ENCODE assay signal across 21 cellular contexts in genomic region chr15:40558952-40559742, GRCh38. TPM values are rescaled to one million over a fixed set of nuclear protein-coding genes. Genes with fewer than 3 reads are reported as not detected.
A peak's percentile ranks its signal among the peaks of the same experiment; 100 is the strongest.
DNase-seq lines count a peak whose midpoint lies in the region; ATAC-seq lines count a peak whose summit lies in the region.
"Had no signal": no experiment of that assay in that cellular context is flagged by ENCODE, and none has a peak within 500 bp of the region (broad histone marks: within the 10 kb centered on the region; RNA-seq: fewer than 3 reads in every experiment).

No MANE protein-coding gene starts in this region.

- no peaks in the 10 kb centered on the region for H3K27me3 Mint-ChIP-seq in activated naive CD8-positive, alpha-beta T cell treated with anti-CD3 and anti-CD28 coated beads for 36 hours
- H3K27me3 Mint-ChIP-seq in naive thymus-derived CD8-positive, alpha-beta T cell = no peaks in the 10 kb centered on the region

- WGBS in trophoblast cell (ENCODE audit: extremely low coverage, insufficient coverage, insufficient read length) = no CpG with 5 or more reads among the region's 6 CpGs

- H3K4me3 ChIP-seq in trophoblast cell (ENCODE audit: low read depth, low read length) = no peak overlapping the region
- H3K4me3 ChIP-seq: lung, sigmoid colon had no signal

- POLR2A ChIA-PET in naive thymus-derived CD8-positive, alpha-beta T cell (lab: Charles Lee) = interaction anchor here (0.7 kb wide), 2 partner anchors 10 to 47 kb away, joined by 3 read pairs; partner anchors contain the start of gene RPUSD2

- H2BK12ac ChIP-seq in trophoblast cell (ENCODE audit: low read length) = no peak overlapping the region

- H3K4me1 Mint-ChIP-seq in activated naive CD8-positive, alpha-beta T cell treated with anti-CD3 and anti-CD28 coated beads for 36 hours = peaks cover 41% of the 10 kb centered on the region
- H3K4me1 Mint-ChIP-seq in naive thymus-derived CD8-positive, alpha-beta T cell = peaks cover 8 to 87% (median 46%) of the 10 kb centered on the region in 4 donors

- no peaks in the 10 kb centered on the region for H3K79me1 ChIP-seq in trophoblast cell (ENCODE audit: low read length)

- H3K4ac ChIP-seq in trophoblast cell (ENCODE audit: low read depth, low read length) = no peak overlapping the region

- H3K9ac ChIP-seq in trophoblast cell (ENCODE audit: low read length) = no peak overlapping the region
- H3K9ac ChIP-seq: KMS-11, parathyroid adenoma had no signal

- no peak overlapping the region for H3K27ac ChIP-seq in trophoblast cell (ENCODE audit: low read depth, low read length)
- H3K27ac ChIP-seq: KMS-11, parathyroid adenoma, sigmoid colon had no signal

- H2BK5ac ChIP-seq in trophoblast cell (ENCODE audit: low read depth, low read length, poor library complexity) = no peak overlapping the region

- H3K23ac ChIP-seq in trophoblast cell (ENCODE audit: low read length) = no peak overlapping the region

- H3K18ac ChIP-seq in trophoblast cell (ENCODE audit: low read length) = no peak overlapping the region

- no peak overlapping the region for H2AFZ ChIP-seq in trophoblast cell (ENCODE audit: insufficient read depth, low read length, poor library complexity)
- H2AFZ ChIP-seq: parathyroid adenoma had no signal

- H3K9me3 ChIP-seq in trophoblast cell (ENCODE audit: insufficient read depth, low read depth, low read length) = no peaks in the 10 kb centered on the region
- H3K9me3 ChIP-seq: sigmoid colon had no signal

- no peak overlapping the region for H4K12ac ChIP-seq in trophoblast cell (ENCODE audit: low read depth, low read length)

- ATAC-seq in GM18502 (IDR thresholded peaks at IDR 0.05; ENCODE audit: poor library complexity, unreplicated experiment) = peak; percentile 13
- ATAC-seq in naive thymus-derived CD8-positive, alpha-beta T cell = no peak
- ATAC-seq: activated CD4-positive, CD25-positive, alpha-beta regulatory T cell treated with anti-CD3 and anti-CD28 coated beads, Interleukin-2, amount 50 U/mL, for 24 hours had no signal

- no peak overlapping the region for H2BK120ac ChIP-seq in trophoblast cell (ENCODE audit: insufficient read depth, low read length, poor library complexity)

- peaks cover 2 to 11% of the 10 kb centered on the region in 2 experiments for H3K36me3 ChIP-seq in trophoblast cell (ENCODE audit: control insufficient read depth in 1 of 2, insufficient read depth in 2 of 2, low read length in 2 of 2)

- no peak overlapping the region for H2AK5ac ChIP-seq in trophoblast cell (ENCODE audit: low read length)

- no peaks in the 10 kb centered on the region for H3K27me3 ChIP-seq in trophoblast cell (ENCODE audit: insufficient read depth, low read length)
- H3K27me3 ChIP-seq: sigmoid colon had no signal

- peaks cover 0 to 2% of the 10 kb centered on the region in 2 experiments for H3K4me1 ChIP-seq in trophoblast cell (ENCODE audit: control insufficient read depth in 1 of 2, insufficient read depth in 2 of 2, low read length in 2 of 2)
- H3K4me1 ChIP-seq: parathyroid adenoma had no signal

- no peaks in the 10 kb centered on the region for H3K79me2 ChIP-seq in trophoblast cell (ENCODE audit: control insufficient read depth, insufficient read depth, low read length, poor library complexity)
- H3K79me2 ChIP-seq: parathyroid adenoma had no signal

- no peak overlapping the region for H3K4me3 Mint-ChIP-seq in activated naive CD8-positive, alpha-beta T cell treated with anti-CD3 and anti-CD28 coated beads for 36 hours
- peak overlapping the region in 1 of 10 donors; percentile 50 for H3K4me3 Mint-ChIP-seq in naive thymus-derived CD8-positive, alpha-beta T cell
- H3K4me3 Mint-ChIP-seq: T-helper 1 cell treated with Interleukin-12 subunit alpha and Interleukin-12 subunit beta and Interleukin-4 antibody, amounts not matched to agents 30 μg/mL and 1 μg/mL, for 36 hours had no signal

- H3K4me2 ChIP-seq in trophoblast cell (ENCODE audit: low read length) = no peak overlapping the region
- H3K4me2 ChIP-seq: KMS-11 had no signal

- no peak overlapping the region for H4K8ac ChIP-seq in trophoblast cell (ENCODE audit: low read depth, low read length)

- peaks cover 13% of the 10 kb centered on the region for H3K36me3 Mint-ChIP-seq in activated naive CD8-positive, alpha-beta T cell treated with anti-CD3 and anti-CD28 coated beads for 36 hours
- peaks cover 0 to 53% (median 14%) of the 10 kb centered on the region in 3 donors for H3K36me3 Mint-ChIP-seq in naive thymus-derived CD8-positive, alpha-beta T cell

- H4K91ac ChIP-seq in trophoblast cell (ENCODE audit: low read depth, low read length) = no peak overlapping the region

- peak in 74 of 76 experiments; percentile 16 to 97 (median 72) for DNase-seq in HUDEP-2 (lab: John Stamatoyannopoulos, UW; ENCODE audit: unreplicated experiment in 76 of 76)
- DNase-seq in activated naive CD8-positive, alpha-beta T cell treated with anti-CD3 and anti-CD28 coated beads for 36 hours = no peak
- DNase-seq in trophoblast cell = peak; percentile 45 to 80
- DNase-seq in germinal center (ENCODE audit: low spot score) = no peak
- DNase-seq in naive thymus-derived CD8-positive, alpha-beta T cell = no peak
- no peak for DNase-seq in cerebellar nuclear complex (lab: John Stamatoyannopoulos, UW)
- DNase-seq: AML-193, amniotic stem cell, Calu3, HCEC 1CT, NCI-H1092 treated with DMSO at 0.1 percent for 48 hours, NCI-H510A treated with DMSO at 0.1 percent for 48 hours, SHP77, sigmoid colon had no signal

- no peaks in the 10 kb centered on the region for H3K9me3 Mint-ChIP-seq in activated naive CD8-positive, alpha-beta T cell treated with anti-CD3 and anti-CD28 coated beads for 36 hours
- no peaks in the 10 kb centered on the region for H3K9me3 Mint-ChIP-seq in naive thymus-derived CD8-positive, alpha-beta T cell
- H3K9me3 Mint-ChIP-seq: activated T-helper 2 cell treated with anti-CD3 and anti-CD28 coated beads, Interferon-gamma antibody, Interleukin-2, Interleukin-4, amounts not matched to agents 10 μg/mL and 5 μg/mL and 100 μg/mL, durations not matched to agents 14 hours and 24 hours and 36 hours; T-helper 1 cell treated with Interleukin-12 subunit alpha and Interleukin-12 subunit beta and Interleukin-4 antibody, amounts not matched to agents 30 μg/mL and 1 μg/mL, for 36 hours had no signal

- H3K27ac Mint-ChIP-seq in activated naive CD8-positive, alpha-beta T cell treated with anti-CD3 and anti-CD28 coated beads for 36 hours = peak overlapping the region; percentile 38
- H3K27ac Mint-ChIP-seq in naive thymus-derived CD8-positive, alpha-beta T cell = peak overlapping the region in 3 of 10 donors; percentile 26 to 66 (median 60)
- H3K27ac Mint-ChIP-seq: activated T-helper 2 cell treated with anti-CD3 and anti-CD28 coated beads, Interferon-gamma antibody, Interleukin-2, Interleukin-4, amounts not matched to agents 10 μg/mL and 5 μg/mL and 100 μg/mL, durations not matched to agents 14 hours and 24 hours and 36 hours; T-helper 1 cell treated with Interleukin-12 subunit alpha and Interleukin-12 subunit beta and Interleukin-4 antibody, amounts not matched to agents 30 μg/mL and 1 μg/mL, for 36 hours had no signal

- no peak overlapping the region for H3K14ac ChIP-seq in trophoblast cell (ENCODE audit: low read length)

RNA-seq across cellular contexts. Expression of gene CCDC32, which starts 5.7 kb away (rescaled TPM):
- 10 to 100 TPM; 21.3 to 27.3 TPM for total RNA-seq in activated naive CD8-positive, alpha-beta T cell treated with anti-CD3 and anti-CD28 coated beads for 36 hours
- polyA plus RNA-seq in trophoblast cell (2013) = 15.4 and 16.5 TPM in 2 replicates
- total RNA-seq in naive thymus-derived CD8-positive, alpha-beta T cell = 10 to 100 TPM; 31.7 to 31.8 TPM
- 10 to 100 TPM; 40.4 to 43.2 (median 40.5) TPM for polyA plus RNA-seq in naive thymus-derived CD8-positive, alpha-beta T cell

RNA-seq across cellular contexts. Expression of gene RPUSD2, which starts 10.0 kb away (rescaled TPM):
- total RNA-seq in activated naive CD8-positive, alpha-beta T cell treated with anti-CD3 and anti-CD28 coated beads for 36 hours = 10 to 100 TPM; 22.9 to 26.1 TPM
- 6.3 and 6.5 TPM in 2 replicates for polyA plus RNA-seq in trophoblast cell (2013)
- 10 to 100 TPM; 15.6 to 15.7 TPM for total RNA-seq in naive thymus-derived CD8-positive, alpha-beta T cell
- 10 to 100 TPM; 18.7 to 23.3 (median 22.2) TPM for polyA plus RNA-seq in naive thymus-derived CD8-positive, alpha-beta T cell

RNA-seq across cellular contexts. Expression of gene KNL1, which starts 34.9 kb away (rescaled TPM):
- total RNA-seq in activated naive CD8-positive, alpha-beta T cell treated with anti-CD3 and anti-CD28 coated beads for 36 hours = 10 to 100 TPM; 23.8 to 24.5 TPM
- 10.1 and 11.0 TPM in 2 replicates for polyA plus RNA-seq in trophoblast cell (2013)
- under 1 TPM; 0.14 to 0.21 TPM for total RNA-seq in naive thymus-derived CD8-positive, alpha-beta T cell
- polyA plus RNA-seq in naive thymus-derived CD8-positive, alpha-beta T cell = under 1 TPM in 1 of 3 donors, not detected in 2; 0.03 TPM

Comparison
In these comparisons a context has a peak if more than half of its experiments do, and no peak if none do; other contexts are left out.
1. DNase-seq: peak in HUDEP-2 (74 of 76) and trophoblast cell (2 of 2); none in activated naive CD8-positive, alpha-beta T cell treated with anti-CD3 and anti-CD28 coated beads for 36 hours (single experiment), germinal center (single experiment), naive thymus-derived CD8-positive, alpha-beta T cell (0 of 10) and cerebellar nuclear complex (0 of 2).
2. RNA of gene KNL1, which starts 34.9 kb away (total RNA-seq): 23.8 to 24.5 TPM in activated naive CD8-positive, alpha-beta T cell treated with anti-CD3 and anti-CD28 coated beads for 36 hours; 0.14 to 0.21 TPM in naive thymus-derived CD8-positive, alpha-beta T cell; every median in the first group is over 10 times any median in the second.